In genomic region chr2:135820003-135820618, GRCh38 we compare ENCODE assay signal across 8 cellular contexts. TPM values are rescaled to one million over a fixed set of nuclear protein-coding genes. Genes with fewer than 3 reads are reported as not detected.
DNase-seq lines count a peak whose midpoint lies in the region; ATAC-seq and TF ChIP-seq lines count a peak whose summit lies in the region.

No MANE protein-coding gene starts in this region.

- H3K36me3 ChIP-seq in gastrocnemius medialis = no peaks in the 10 kb centered on the region

- DNase-seq in SIG-M5 (lab: John Stamatoyannopoulos, UW) (peak; percentile 51), gastrocnemius medialis (no peak), NCI-H1105 treated with DMSO at 0.1 percent for 48 hours (lab: John Stamatoyannopoulos, UW) (no peak), mesenteric fat pad (ENCODE audit: low spot score) (no peak)
- peak; percentile 87 for DNase-seq in activated naive CD8-positive, alpha-beta T cell treated with anti-CD3 and anti-CD28 coated beads, Interleukin-2, amount 50 U/mL, for 24 hours
- DNase-seq in stimulated activated CD8-positive, alpha-beta memory T cell treated with anti-CD3 and anti-CD28 coated beads, Interleukin-4, amount 100 ng/mL, for 24 hours (ENCODE audit: low read depth) = peak; percentile 80

- H3K4me3 ChIP-seq in gastrocnemius medialis = no peak overlapping the region

- H3K36me3 Mint-ChIP-seq in activated naive CD8-positive, alpha-beta T cell treated with anti-CD3 and anti-CD28 coated beads, Interleukin-2, amount 50 U/mL, for 24 hours (ENCODE audit: low read depth) = peaks cover 13% of the 10 kb centered on the region

- no peaks in the 10 kb centered on the region for H3K9me3 ChIP-seq in gastrocnemius medialis

- H3K4me1 ChIP-seq in gastrocnemius medialis = no peaks in the 10 kb centered on the region

- intact Hi-C loops in gastrocnemius medialis (cut with DNase I; ENCODE audit: low total_unique reads) = no loop called here

- no peak overlapping the region for H3K27ac ChIP-seq in gastrocnemius medialis

- peaks cover 3% of the 10 kb centered on the region for H3K9me3 Mint-ChIP-seq in activated naive CD8-positive, alpha-beta T cell treated with anti-CD3 and anti-CD28 coated beads, Interleukin-2, amount 50 U/mL, for 24 hours

- peak overlapping the region; percentile 86 for H3K27ac Mint-ChIP-seq in activated naive CD8-positive, alpha-beta T cell treated with anti-CD3 and anti-CD28 coated beads, Interleukin-2, amount 50 U/mL, for 24 hours

- no peaks in the 10 kb centered on the region for H3K27me3 Mint-ChIP-seq in activated naive CD8-positive, alpha-beta T cell treated with anti-CD3 and anti-CD28 coated beads, Interleukin-2, amount 50 U/mL, for 24 hours

- ATAC-seq in GM18519 (IDR thresholded peaks at IDR 0.05; ENCODE audit: low FRiP score, unreplicated experiment) (peak; percentile 86), HG02973 (IDR thresholded peaks at IDR 0.05; ENCODE audit: unreplicated experiment) (peak; percentile 92), gastrocnemius medialis (no peak)
- ATAC-seq in activated naive CD8-positive, alpha-beta T cell treated with anti-CD3 and anti-CD28 coated beads, Interleukin-2, amount 50 U/mL, for 24 hours = peak; percentile 96

- peak overlapping the region; percentile 78 for H3K4me3 Mint-ChIP-seq in activated naive CD8-positive, alpha-beta T cell treated with anti-CD3 and anti-CD28 coated beads, Interleukin-2, amount 50 U/mL, for 24 hours

- H3K4me1 Mint-ChIP-seq in activated naive CD8-positive, alpha-beta T cell treated with anti-CD3 and anti-CD28 coated beads, Interleukin-2, amount 50 U/mL, for 24 hours = peaks cover 61% of the 10 kb centered on the region

- no peaks in the 10 kb centered on the region for H3K27me3 ChIP-seq in gastrocnemius medialis

- no peak for TF ChIP-seq CTCF in gastrocnemius medialis (IDR thresholded peaks at IDR 0.05 in 4 of 5, conservative IDR thresholded peaks at IDR 0.05 in 1 of 5)

- in situ Hi-C loops in gastrocnemius medialis (cut with MboI; ENCODE audit: low sequenced_read_pairs in 4 of 4) = no loop called here

- TF ChIP-seq POLR2A in gastrocnemius medialis (IDR thresholded peaks at IDR 0.05) = no peak

RNA-seq across cellular contexts. Expression of gene LCT, which starts 16.9 kb away (rescaled TPM):
- total RNA-seq in gastrocnemius medialis (under 1 TPM in 1 of 4 donors, not detected in 3; 0.13 TPM), mesenteric fat pad (0.77 TPM)

RNA-seq across cellular contexts. Expression of gene MCM6, which starts 56.1 kb away (rescaled TPM):
- total RNA-seq in gastrocnemius medialis = 1 to 10 TPM; 4.2 to 6.3 (median 4.8) TPM
- total RNA-seq in mesenteric fat pad = 16.0 TPM

Comparison
In these comparisons a context has a peak if more than half of its experiments do, and no peak if none do; other contexts are left out.
1. ATAC-seq: peak in GM18519 (single experiment), HG02973 (single experiment) and activated naive CD8-positive, alpha-beta T cell treated with anti-CD3 and anti-CD28 coated beads, Interleukin-2, amount 50 U/mL, for 24 hours (single experiment); none in gastrocnemius medialis (0 of 2).
2. DNase-seq: peak in SIG-M5 (single experiment), activated naive CD8-positive, alpha-beta T cell treated with anti-CD3 and anti-CD28 coated beads, Interleukin-2, amount 50 U/mL, for 24 hours (single experiment) and stimulated activated CD8-positive, alpha-beta memory T cell treated with anti-CD3 and anti-CD28 coated beads, Interleukin-4, amount 100 ng/mL, for 24 hours (single experiment); none in gastrocnemius medialis (0 of 2), NCI-H1105 treated with DMSO at 0.1 percent for 48 hours (single experiment) and mesenteric fat pad (single experiment).